In genomic region chr14:102819790-102820330, GRCh38 we compare ENCODE assay signal across 9 cellular contexts. TPM values are rescaled to one million over a fixed set of nuclear protein-coding genes. Genes with fewer than 3 reads are reported as not detected.
A peak's percentile ranks its signal among the peaks of the same experiment; 100 is the strongest.
DNase-seq lines count a peak whose midpoint lies in the region; ATAC-seq and TF ChIP-seq lines count a peak whose summit lies in the region.
"Had no signal": no experiment of that assay in that cellular context is flagged by ENCODE, and none has a peak within 500 bp of the region (broad histone marks: within the 10 kb centered on the region; RNA-seq: fewer than 3 reads in every experiment).

No MANE protein-coding gene starts in this region.

- POLR2A ChIA-PET in RWPE1 (lab: Yijun Ruan, JAX; ENCODE audit: low non-redundant PET): no interaction called here

- no peaks in the 10 kb centered on the region for H3K9me3 ChIP-seq in prostate gland

- no peak for TF ChIP-seq POLR2A in prostate gland (IDR thresholded peaks at IDR 0.05)

- no peak overlapping the region for H3K4me3 ChIP-seq in prostate gland

- no peaks in the 10 kb centered on the region for H3K36me3 ChIP-seq in prostate gland

- WGBS in prostate gland: 85% methylated on average over 15 of the region's 15 CpGs

- no peaks in the 10 kb centered on the region for H3K27me3 ChIP-seq in prostate gland (replicated peaks; ENCODE audit: insufficient read depth)

- peak; percentile 52 for DNase-seq in activated CD8-positive, alpha-beta memory T cell treated with anti-CD3 and anti-CD28 coated beads, Interleukin-2, amount 50 U/mL, for 48 hours
- no peak for DNase-seq in activated CD8-positive, alpha-beta memory T cell treated with anti-CD3 and anti-CD28 coated beads, Interleukin-2, amount 50 U/mL, for 4 hours
- no peak for DNase-seq in prostate gland (ENCODE audit: low spot score)
- no peak for DNase-seq in globus pallidus (ENCODE audit: low spot score)
- DNase-seq in RWPE1 (ENCODE audit: low spot score): no peak
- DNase-seq: AML-193 had no signal

- TF ChIP-seq CTCF in prostate gland (IDR thresholded peaks at IDR 0.05): no peak
- no peak for TF ChIP-seq CTCF in RWPE1 (conservative IDR thresholded peaks at IDR 0.05; ENCODE audit: low read depth)

- intact Hi-C loops in prostate gland (cut with DNase I): no loop called here

- peak overlapping the region; percentile 51 for H3K4me3 Mint-ChIP-seq in activated naive CD8-positive, alpha-beta T cell
- H3K4me3 Mint-ChIP-seq in stimulated activated naive CD8-positive, alpha-beta T cell treated with anti-CD3 and anti-CD28 coated beads, Interleukin-15, Interleukin-2, amounts not matched to agents 100 ng/mL and 50 ng/mL, for 24 hours: peak overlapping the region; percentile 74

- H3K36me3 Mint-ChIP-seq in activated naive CD8-positive, alpha-beta T cell: peaks cover 21% of the 10 kb centered on the region
- peaks cover 44% of the 10 kb centered on the region for H3K36me3 Mint-ChIP-seq in stimulated activated naive CD8-positive, alpha-beta T cell treated with anti-CD3 and anti-CD28 coated beads, Interleukin-15, Interleukin-2, amounts not matched to agents 100 ng/mL and 50 ng/mL, for 24 hours (ENCODE audit: low read depth)

- no peaks in the 10 kb centered on the region for H3K9me3 Mint-ChIP-seq in activated naive CD8-positive, alpha-beta T cell (ENCODE audit: low read depth)
- H3K9me3 Mint-ChIP-seq in stimulated activated naive CD8-positive, alpha-beta T cell treated with anti-CD3 and anti-CD28 coated beads, Interleukin-15, Interleukin-2, amounts not matched to agents 100 ng/mL and 50 ng/mL, for 24 hours: no peaks in the 10 kb centered on the region

- H3K27ac Mint-ChIP-seq in activated naive CD8-positive, alpha-beta T cell: peak overlapping the region; percentile 83
- H3K27ac Mint-ChIP-seq in stimulated activated naive CD8-positive, alpha-beta T cell treated with anti-CD3 and anti-CD28 coated beads, Interleukin-15, Interleukin-2, amounts not matched to agents 100 ng/mL and 50 ng/mL, for 24 hours: peak overlapping the region; percentile 95

- H3K27ac ChIP-seq in prostate gland (no peak overlapping the region), RWPE1 (no peak overlapping the region)

- peak; percentile 15 for ATAC-seq in HG02981 (IDR thresholded peaks at IDR 0.05; ENCODE audit: unreplicated experiment)

- no peaks in the 10 kb centered on the region for H3K4me1 ChIP-seq in prostate gland (replicated peaks)

- H3K27me3 Mint-ChIP-seq in activated naive CD8-positive, alpha-beta T cell: no peaks in the 10 kb centered on the region
- no peaks in the 10 kb centered on the region for H3K27me3 Mint-ChIP-seq in stimulated activated naive CD8-positive, alpha-beta T cell treated with anti-CD3 and anti-CD28 coated beads, Interleukin-15, Interleukin-2, amounts not matched to agents 100 ng/mL and 50 ng/mL, for 24 hours

- CTCF ChIA-PET in RWPE1 (lab: Yijun Ruan, JAX): interaction anchor here (0.7 kb wide), 1 partner anchor 382 kb away, joined by 3 read pairs; no protein-coding TSS in a partner anchor

- peaks cover 76% of the 10 kb centered on the region for H3K4me1 Mint-ChIP-seq in activated naive CD8-positive, alpha-beta T cell (ENCODE audit: low read depth)
- H3K4me1 Mint-ChIP-seq in stimulated activated naive CD8-positive, alpha-beta T cell treated with anti-CD3 and anti-CD28 coated beads, Interleukin-15, Interleukin-2, amounts not matched to agents 100 ng/mL and 50 ng/mL, for 24 hours (ENCODE audit: low read depth): peaks cover 91% of the 10 kb centered on the region

RNA-seq across cellular contexts. Expression of gene TRAF3, which starts 42.6 kb away (rescaled TPM):
- total RNA-seq in prostate gland: 10 to 100 TPM in 1 of 2 donors, 1 to 10 TPM in 1; 8.3 to 22.0 TPM
